Comparison of ENCODE assay signal across 35 cellular contexts in the genomic region with DNA sequence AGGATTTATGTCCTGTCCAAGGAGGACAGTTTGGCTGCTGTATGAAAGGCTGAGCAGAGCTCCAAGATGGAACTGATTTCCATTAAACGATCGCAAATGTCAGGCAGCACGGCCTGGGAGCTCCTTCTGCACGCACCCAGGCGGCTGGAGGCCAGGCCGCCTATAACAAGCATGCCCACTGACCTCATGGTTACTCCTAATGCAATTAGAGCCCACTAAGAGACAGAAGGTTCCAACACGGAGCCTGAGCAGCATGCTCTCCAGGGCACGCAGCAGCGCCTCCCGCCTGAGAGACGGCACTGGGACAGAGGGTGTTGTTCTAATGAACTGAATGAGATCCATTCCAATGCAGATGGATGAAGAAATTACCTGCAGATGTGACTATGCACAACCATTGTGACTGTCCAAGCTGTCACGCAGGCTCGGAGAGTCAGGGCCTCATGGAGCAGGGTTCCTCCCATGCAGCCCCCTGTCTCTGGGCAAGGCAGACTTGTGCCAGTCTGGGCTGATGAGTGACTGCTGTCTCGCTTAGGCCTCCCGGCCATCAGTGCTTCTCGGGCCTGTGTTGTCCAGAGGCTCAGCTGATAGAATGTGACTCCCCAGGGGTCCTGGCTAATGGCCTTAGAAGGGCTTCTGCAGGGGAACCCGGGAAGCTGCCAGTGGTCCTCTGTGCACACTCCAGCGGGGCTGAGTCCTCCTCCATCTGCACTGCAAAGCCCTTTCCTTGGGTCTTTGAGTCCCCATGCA. TPM values are rescaled to one million over a fixed set of nuclear protein-coding genes. Genes with fewer than 3 reads are reported as not detected.
DNase-seq lines count a peak whose midpoint lies in the region; ATAC-seq and TF ChIP-seq lines count a peak whose summit lies in the region.
"Had no signal": no experiment of that assay in that cellular context is flagged by ENCODE, and none has a peak within 500 bp of the region (broad histone marks: within the 10 kb centered on the region; RNA-seq: fewer than 3 reads in every experiment).

No MANE protein-coding gene starts in this region.

- TF ChIP-seq CTCF in glutamatergic neuron (IDR thresholded peaks at IDR 0.05; ENCODE audit: partially characterized antibody, unreplicated experiment) (no peak), sigmoid colon (IDR thresholded peaks at IDR 0.05) (no peak)

- H3K4me1 Mint-ChIP-seq in glutamatergic neuron (ENCODE audit: low read depth, unreplicated experiment) = peaks cover 4% of the 10 kb centered on the region

- no peaks in the 10 kb centered on the region for H3K36me3 Mint-ChIP-seq in glutamatergic neuron (ENCODE audit: unreplicated experiment)
- H3K36me3 Mint-ChIP-seq: activated naive CD8-positive, alpha-beta T cell had no signal

- peak overlapping the region; percentile 96 for H3K27ac Mint-ChIP-seq in glutamatergic neuron (ENCODE audit: unreplicated experiment)
- H3K27ac Mint-ChIP-seq: activated CD8-positive, alpha-beta T cell treated with anti-CD3 and anti-CD28 coated beads for 36 hours; activated naive CD8-positive, alpha-beta T cell; effector memory CD8-positive, alpha-beta T cell; progenitor cell of endocrine pancreas had no signal

- H3K9me3 ChIP-seq in sigmoid colon = no peaks in the 10 kb centered on the region
- H3K9me3 ChIP-seq: BLaER1, Caco-2, SJCRH30 had no signal

- no peak for TF ChIP-seq POLR2A in sigmoid colon (IDR thresholded peaks at IDR 0.05)

- peak overlapping the region; percentile 67 for H3K4me3 Mint-ChIP-seq in glutamatergic neuron (ENCODE audit: unreplicated experiment)
- H3K4me3 Mint-ChIP-seq: activated CD8-positive, alpha-beta T cell treated with anti-CD3 and anti-CD28 coated beads for 36 hours; activated naive CD8-positive, alpha-beta T cell; effector memory CD8-positive, alpha-beta T cell had no signal

- ATAC-seq in GM19328 (IDR thresholded peaks at IDR 0.05; ENCODE audit: unreplicated experiment) = no peak
- ATAC-seq: activated CD8-positive, alpha-beta T cell treated with anti-CD3 and anti-CD28 coated beads for 36 hours; effector memory CD8-positive, alpha-beta T cell; esophagus mucosa; left colon; sciatic nerve had no signal

- peaks cover 3% of the 10 kb centered on the region for H3K27me3 Mint-ChIP-seq in glutamatergic neuron (ENCODE audit: unreplicated experiment)

- H3K36me3 ChIP-seq in sigmoid colon = no peaks in the 10 kb centered on the region
- H3K36me3 ChIP-seq: BLaER1, cardiac muscle cell, SJCRH30 had no signal

- DNase-seq in NCI-H146 (lab: John Stamatoyannopoulos, UW) (peak; percentile 24), NCI-H146 treated with DMSO at 0.1 percent for 48 hours (lab: John Stamatoyannopoulos, UW; ENCODE audit: unreplicated experiment) (no peak), SK-N-DZ (ENCODE audit: low spot score) (peak; percentile 74), glutamatergic neuron (peak; percentile 74), inferior parietal cortex (ENCODE audit: extremely low spot score) (no peak), sigmoid colon (no peak), head of caudate nucleus (no peak)
- DNase-seq: 8988T; activated CD8-positive, alpha-beta T cell treated with anti-CD3 and anti-CD28 coated beads for 36 hours; anterior cingulate cortex; Caco-2; cortex of kidney; effector memory CD8-positive, alpha-beta T cell; foreskin melanocyte; HCEC 1CT; KBM-7; left colon; NCI-H1105 treated with DMSO at 0.1 percent for 48 hours; NCI-H2081; NCI-H2227 treated with DMSO at 0.1 percent for 48 hours; NCI-H69; SJCRH30; stimulated activated CD4-positive, alpha-beta T cell treated with anti-CD3 and anti-CD28 coated beads, Interleukin-15, amount 100 ng/mL, for 24 hours; stimulated activated naive CD4-positive, alpha-beta T cell treated with Interleukin-2 at 50 U/mL for 16 hours had no signal

- H3K4me1 ChIP-seq in sigmoid colon = peaks cover 0 to 14% (median 14%) of the 10 kb centered on the region in 4 donors
- H3K4me1 ChIP-seq: Caco-2, SJCRH30 had no signal

- 71 to 75% methylated on average over 18 of the region's 18 CpGs for WGBS in sigmoid colon, 2 donors

- no peak for TF ChIP-seq EP300 in sigmoid colon (IDR thresholded peaks at IDR 0.05)

- peaks cover 1% of the 10 kb centered on the region for H3K9me3 Mint-ChIP-seq in glutamatergic neuron (ENCODE audit: unreplicated experiment)
- H3K9me3 Mint-ChIP-seq: activated CD8-positive, alpha-beta T cell treated with anti-CD3 and anti-CD28 coated beads for 36 hours; effector memory CD8-positive, alpha-beta T cell had no signal

- peaks cover 0 to 31% (median 16%) of the 10 kb centered on the region in 3 donors for H3K27me3 ChIP-seq in sigmoid colon
- H3K27me3 ChIP-seq: BLaER1 had no signal

- peak overlapping the region in 1 of 4 donors; percentile 25 for H3K27ac ChIP-seq in sigmoid colon
- H3K27ac ChIP-seq: BLaER1, cardiac muscle cell, SJCRH30 had no signal

- intact Hi-C loops in sigmoid colon (cut with DNase I) = loop anchor here (5.0 kb wide), 1 partner anchor 45 kb away; no protein-coding TSS in a partner anchor
- intact Hi-C loops in head of caudate nucleus (cut with DNase I) = no loop called here

- H3K4me3 ChIP-seq in sigmoid colon = no peak overlapping the region
- H3K4me3 ChIP-seq: BLaER1, cardiac muscle cell, SJCRH30 had no signal

RNA-seq across cellular contexts. Expression of gene CDCA8, which starts 25.1 kb away (rescaled TPM):
- polyA plus RNA-seq in SK-N-DZ (2014; cell fraction: cytosol; rRNA removed) = 43.5 and 45.3 TPM in 2 replicates
- polyA plus RNA-seq in SK-N-DZ (2014; cell fraction: nucleus; rRNA removed) = 24.1 and 27.4 TPM in 2 replicates
- total RNA-seq in glutamatergic neuron (ENCODE audit: unreplicated experiment) (10.4 TPM), sigmoid colon (under 1 TPM in 3 of 4 donors, not detected in 1; under 0.01 to 0.55 (median 0.16) TPM)
- 10 to 100 TPM in 1 of 3 donors, 1 to 10 TPM in 2; 4.8 to 21.4 (median 6.7) TPM for polyA plus RNA-seq in sigmoid colon

RNA-seq across cellular contexts. Expression of gene RSPO1, which starts 32.5 kb away (rescaled TPM):
- polyA plus RNA-seq in SK-N-DZ (2014; cell fraction: cytosol; rRNA removed) = not detected in 2 replicates
- not detected in 2 replicates for polyA plus RNA-seq in SK-N-DZ (2014; cell fraction: nucleus; rRNA removed)
- total RNA-seq in glutamatergic neuron (ENCODE audit: unreplicated experiment) (not detected), sigmoid colon (1 to 10 TPM in 1 of 4 donors, under 1 TPM in 3; 0.41 to 2.2 (median 0.77) TPM)
- 1 to 10 TPM in 1 of 3 donors, under 1 TPM in 2; 0.46 to 1.8 (median 0.92) TPM for polyA plus RNA-seq in sigmoid colon
- total RNA-seq: activated CD8-positive, alpha-beta T cell treated with anti-CD3 and anti-CD28 coated beads for 36 hours; Caco-2; MCF 10A; progenitor cell of endocrine pancreas; SJCRH30; T-helper 1 cell treated with Interleukin-12 subunit alpha and Interleukin-12 subunit beta and Interleukin-4 antibody, amounts not matched to agents 30 ng/mL and 1 ng/mL, for 36 hours; temporal lobe had no signal
- polyA plus RNA-seq: neural cell had no signal

Comparison
In these comparisons a context has a peak if more than half of its experiments do, and no peak if none do; other contexts are left out.
1. DNase-seq: peak in NCI-H146 (single experiment), SK-N-DZ (single experiment) and glutamatergic neuron (single experiment); none in NCI-H146 treated with DMSO at 0.1 percent for 48 hours (single experiment), inferior parietal cortex (single experiment), sigmoid colon (single experiment) and head of caudate nucleus (0 of 42).